ENCODE assay signal across 1 cellular context in genomic region chr1:9273177-9273576, GRCh38.
TF ChIP-seq lines count a peak whose summit lies in the region.

No MANE protein-coding gene starts in this region.

TF ChIP-seq in K562, 482 proteins besides CTCF, POLR2A, EP300 and RAD21:
- TF ChIP-seq ZNF24 (IDR thresholded peaks at IDR 0.05) (peak; percentile 52; the same call in 1 of the 2 replicates), PCBP1 (IDR thresholded peaks at IDR 0.05; ENCODE audit: low read depth, low read length, poor library complexity, severe bottlenecking) (no peak)
